ENCODE assay signal across 35 cellular contexts in the genomic region with DNA sequence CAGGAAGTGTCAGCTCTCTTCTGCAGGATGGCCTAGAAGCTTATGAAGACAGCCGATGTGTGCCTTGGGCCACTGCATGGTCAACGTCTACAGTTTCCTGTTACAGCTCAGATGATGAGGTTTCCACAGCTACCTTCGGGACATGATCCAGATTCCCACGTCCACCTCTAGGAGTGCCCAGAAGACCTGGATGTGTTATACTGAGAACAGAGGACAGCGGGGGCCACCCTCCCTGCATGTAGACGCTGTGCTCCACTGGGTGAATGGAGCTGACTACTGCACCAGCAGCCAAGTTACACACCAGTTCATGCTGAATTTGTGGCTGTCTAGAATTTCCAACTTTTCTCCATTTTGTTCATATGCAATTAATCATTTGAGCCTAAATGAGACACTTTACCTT.
"Had no signal": no experiment of that assay in that cellular context is flagged by ENCODE, and none has a peak within 500 bp of the region (broad histone marks: within the 10 kb centered on the region; RNA-seq: fewer than 3 reads in every experiment).

No MANE protein-coding gene starts in this region.

- H3K36me3 ChIP-seq: ascending aorta, cardiac muscle cell had no signal

- H3K4me3 Mint-ChIP-seq: activated B cell treated with CpG ODN at 0.5 μM for 24 hours; activated CD4-positive, alpha-beta memory T cell treated with anti-CD3 and anti-CD28 coated beads for 36 hours; activated CD4-positive, alpha-beta T cell treated with anti-CD3 and anti-CD28 coated beads, Interleukin-2, amount 10 ng/mL, durations not matched to agents 24 days and 14 days; activated CD8-positive, alpha-beta T cell treated with anti-CD3 and anti-CD28 coated beads for 36 hours; activated naive CD4-positive, alpha-beta T cell treated with anti-CD3 and anti-CD28 coated beads, Interleukin-2, amount 10 ng/mL, durations not matched to agents 7 days and 5 days; activated naive CD4-positive, alpha-beta T cell treated with anti-CD3 and anti-CD28 coated beads, Interleukin-2, amount 50 U/mL, for 24 hours; activated naive CD8-positive, alpha-beta T cell; activated naive CD8-positive, alpha-beta T cell treated with anti-CD3 and anti-CD28 coated beads, Interleukin-2, amount 10 ng/mL, durations not matched to agents 7 days and 5 days; activated naive CD8-positive, alpha-beta T cell treated with anti-CD3 and anti-CD28 coated beads, Interleukin-2, amount 50 U/mL, for 24 hours; activated T-cell treated with anti-CD3 and anti-CD28 coated beads, Interleukin-2, amount 50 U/mL, for 4 hours; activated T-cell treated with anti-CD3 and anti-CD28 coated beads, Interleukin-2, amount 50 U/mL, for 72 hours; activated T-helper 1 cell treated with anti-CD3 and anti-CD28 coated beads, Interleukin-12 subunit alpha, Interleukin-12 subunit beta, Interleukin-2, Interleukin-4 antibody, amounts not matched to agents 30 ng/mL and 10 ng/mL and 1 ng/mL, durations not matched to agents 14 hours and 24 hours and 36 hours; activated T-helper 17 cell treated with anti-CD3 and anti-CD28 coated beads, Interleukin-2, amount 50 U/mL, for 72 hours; brain; T-helper 1 cell treated with Interleukin-12 subunit alpha and Interleukin-12 subunit beta and Interleukin-4 antibody, amounts not matched to agents 30 μg/mL and 1 μg/mL, for 36 hours; T-helper 2 cell treated with Interferon-gamma antibody and Interleukin-4, amounts not matched to agents 5 μg/mL and 100 μg/mL, for 36 hours had no signal

- ATAC-seq: activated CD8-positive, alpha-beta T cell treated with anti-CD3 and anti-CD28 coated beads for 36 hours; activated naive CD8-positive, alpha-beta T cell treated with anti-CD3 and anti-CD28 coated beads, Interleukin-2, amount 50 U/mL, for 24 hours; activated T-cell treated with anti-CD3 and anti-CD28 coated beads, Interleukin-2, amount 50 U/mL, for 4 hours; activated T-cell treated with anti-CD3 and anti-CD28 coated beads, Interleukin-2, amount 50 U/mL, for 72 hours; activated T-helper 17 cell treated with anti-CD3 and anti-CD28 coated beads, Interleukin-2, amount 50 U/mL, for 72 hours had no signal

- H3K9me3 Mint-ChIP-seq: activated B cell treated with CpG ODN at 0.5 μM for 24 hours; activated CD8-positive, alpha-beta T cell treated with anti-CD3 and anti-CD28 coated beads for 36 hours; activated naive CD4-positive, alpha-beta T cell treated with anti-CD3 and anti-CD28 coated beads, Interleukin-2, amount 10 ng/mL, durations not matched to agents 7 days and 5 days; activated naive CD4-positive, alpha-beta T cell treated with anti-CD3 and anti-CD28 coated beads, Interleukin-2, amount 50 U/mL, for 24 hours; activated naive CD8-positive, alpha-beta T cell treated with anti-CD3 and anti-CD28 coated beads, Interleukin-2, amount 50 U/mL, for 24 hours; activated T-cell treated with anti-CD3 and anti-CD28 coated beads, Interleukin-2, amount 50 U/mL, for 4 hours; activated T-helper 17 cell treated with anti-CD3 and anti-CD28 coated beads, Interleukin-2, amount 50 U/mL, for 72 hours; T-helper 2 cell treated with Interferon-gamma antibody and Interleukin-4, amounts not matched to agents 5 μg/mL and 100 μg/mL, for 36 hours had no signal

- H3K27ac ChIP-seq: ascending aorta, cardiac muscle cell, VCaP had no signal

- H3K4me1 Mint-ChIP-seq: activated naive CD8-positive, alpha-beta T cell treated with anti-CD3 and anti-CD28 coated beads, Interleukin-2, amount 10 ng/mL, durations not matched to agents 7 days and 5 days had no signal

- H3K4me3 ChIP-seq: ascending aorta, cardiac muscle cell had no signal

- H3K36me3 Mint-ChIP-seq: activated naive CD4-positive, alpha-beta T cell treated with anti-CD3 and anti-CD28 coated beads, Interleukin-2, amount 10 ng/mL, durations not matched to agents 7 days and 5 days; activated naive CD4-positive, alpha-beta T cell treated with anti-CD3 and anti-CD28 coated beads, Interleukin-2, amount 50 U/mL, for 24 hours; activated naive CD8-positive, alpha-beta T cell; activated naive CD8-positive, alpha-beta T cell treated with anti-CD3 and anti-CD28 coated beads, Interleukin-2, amount 10 ng/mL, durations not matched to agents 7 days and 5 days; brain had no signal

- H3K9me3 ChIP-seq: ascending aorta had no signal

- DNase-seq: activated B cell treated with CpG ODN at 0.5 μM for 24 hours; activated CD4-positive, alpha-beta memory T cell treated with anti-CD3 and anti-CD28 coated beads for 36 hours; activated CD4-positive, alpha-beta T cell treated with anti-CD3 and anti-CD28 coated beads for 4 hours; activated CD4-positive, alpha-beta T cell treated with anti-CD3 and anti-CD28 coated beads, Interleukin-2, amount 10 ng/mL, durations not matched to agents 24 days and 14 days; activated CD4-positive, alpha-beta T cell treated with anti-CD3 and anti-CD28 coated beads, Interleukin-2, amount 50 U/mL, for 1 hour; activated CD4-positive, alpha-beta T cell treated with anti-CD3 and anti-CD28 coated beads, Interleukin-2, amount 50 U/mL, for 4 hours; activated CD4-positive, CD25-positive, alpha-beta regulatory T cell treated with anti-CD3 and anti-CD28 coated beads, Interleukin-2, amount 50 U/mL, for 72 hours; activated CD8-positive, alpha-beta memory T cell treated with anti-CD3 and anti-CD28 coated beads, Interleukin-2, amount 50 U/mL, for 4 hours; activated CD8-positive, alpha-beta T cell treated with anti-CD3 and anti-CD28 coated beads for 36 hours; activated effector memory CD4-positive, alpha-beta T cell treated with anti-CD3 and anti-CD28 coated beads, Interleukin-2, amount 50 U/mL, for 16 hours; activated gamma-delta T cell treated with Interleukin-2 at 50 U/mL for 16 hours; activated naive CD4-positive, alpha-beta T cell; activated naive CD4-positive, alpha-beta T cell treated with anti-CD3 and anti-CD28 coated beads, Interleukin-2, amount 10 ng/mL, durations not matched to agents 7 days and 5 days; activated naive CD8-positive, alpha-beta T cell treated with anti-CD3 and anti-CD28 coated beads, Interleukin-2, amount 10 ng/mL, durations not matched to agents 7 days and 5 days; activated naive CD8-positive, alpha-beta T cell treated with anti-CD3 and anti-CD28 coated beads, Interleukin-2, amount 50 U/mL, for 24 hours; activated T-cell treated with anti-CD3 and anti-CD28 coated beads for 4 hours; activated T-cell treated with anti-CD3 and anti-CD28 coated beads, Interleukin-2, amount 50 U/mL, for 1 hour; activated T-cell treated with anti-CD3 and anti-CD28 coated beads, Interleukin-2, amount 50 U/mL, for 4 hours; activated T-cell treated with anti-CD3 and anti-CD28 coated beads, Interleukin-2, amount 50 U/mL, for 72 hours; amygdala; anterior cingulate cortex; central memory CD4-positive, alpha-beta T cell; T-helper 1 cell; T-helper 2 cell; T-helper 9 cell had no signal

- H3K27me3 ChIP-seq: ascending aorta, cardiac muscle cell had no signal

- H3K27ac Mint-ChIP-seq: activated B cell treated with CpG ODN at 0.5 μM for 24 hours; activated CD4-positive, alpha-beta memory T cell treated with anti-CD3 and anti-CD28 coated beads for 36 hours; activated CD4-positive, alpha-beta T cell treated with anti-CD3 and anti-CD28 coated beads, Interleukin-2, amount 10 ng/mL, durations not matched to agents 24 days and 14 days; activated CD8-positive, alpha-beta T cell treated with anti-CD3 and anti-CD28 coated beads for 36 hours; activated naive CD4-positive, alpha-beta T cell treated with anti-CD3 and anti-CD28 coated beads, Interleukin-2, amount 10 ng/mL, durations not matched to agents 7 days and 5 days; activated naive CD4-positive, alpha-beta T cell treated with anti-CD3 and anti-CD28 coated beads, Interleukin-2, amount 50 U/mL, for 24 hours; activated naive CD8-positive, alpha-beta T cell; activated naive CD8-positive, alpha-beta T cell treated with anti-CD3 and anti-CD28 coated beads, Interleukin-2, amount 10 ng/mL, durations not matched to agents 7 days and 5 days; activated naive CD8-positive, alpha-beta T cell treated with anti-CD3 and anti-CD28 coated beads, Interleukin-2, amount 50 U/mL, for 24 hours; activated T-cell treated with anti-CD3 and anti-CD28 coated beads, Interleukin-2, amount 50 U/mL, for 72 hours; activated T-helper 1 cell treated with anti-CD3 and anti-CD28 coated beads, Interleukin-12 subunit alpha, Interleukin-12 subunit beta, Interleukin-2, Interleukin-4 antibody, amounts not matched to agents 30 ng/mL and 10 ng/mL and 1 ng/mL, durations not matched to agents 14 hours and 24 hours and 36 hours; activated T-helper 17 cell treated with anti-CD3 and anti-CD28 coated beads, Interleukin-2, amount 50 U/mL, for 72 hours; brain; T-helper 1 cell treated with Interleukin-12 subunit alpha and Interleukin-12 subunit beta and Interleukin-4 antibody, amounts not matched to agents 30 μg/mL and 1 μg/mL, for 36 hours; T-helper 2 cell treated with Interferon-gamma antibody and Interleukin-4, amounts not matched to agents 5 μg/mL and 100 μg/mL, for 36 hours had no signal

- H3K27me3 Mint-ChIP-seq: activated B cell treated with CpG ODN at 0.5 μM for 24 hours; activated CD4-positive, alpha-beta memory T cell treated with anti-CD3 and anti-CD28 coated beads for 36 hours; activated naive CD8-positive, alpha-beta T cell treated with anti-CD3 and anti-CD28 coated beads, Interleukin-2, amount 50 U/mL, for 24 hours had no signal

- H3K4me1 ChIP-seq: ascending aorta had no signal
